In the genomic region with DNA sequence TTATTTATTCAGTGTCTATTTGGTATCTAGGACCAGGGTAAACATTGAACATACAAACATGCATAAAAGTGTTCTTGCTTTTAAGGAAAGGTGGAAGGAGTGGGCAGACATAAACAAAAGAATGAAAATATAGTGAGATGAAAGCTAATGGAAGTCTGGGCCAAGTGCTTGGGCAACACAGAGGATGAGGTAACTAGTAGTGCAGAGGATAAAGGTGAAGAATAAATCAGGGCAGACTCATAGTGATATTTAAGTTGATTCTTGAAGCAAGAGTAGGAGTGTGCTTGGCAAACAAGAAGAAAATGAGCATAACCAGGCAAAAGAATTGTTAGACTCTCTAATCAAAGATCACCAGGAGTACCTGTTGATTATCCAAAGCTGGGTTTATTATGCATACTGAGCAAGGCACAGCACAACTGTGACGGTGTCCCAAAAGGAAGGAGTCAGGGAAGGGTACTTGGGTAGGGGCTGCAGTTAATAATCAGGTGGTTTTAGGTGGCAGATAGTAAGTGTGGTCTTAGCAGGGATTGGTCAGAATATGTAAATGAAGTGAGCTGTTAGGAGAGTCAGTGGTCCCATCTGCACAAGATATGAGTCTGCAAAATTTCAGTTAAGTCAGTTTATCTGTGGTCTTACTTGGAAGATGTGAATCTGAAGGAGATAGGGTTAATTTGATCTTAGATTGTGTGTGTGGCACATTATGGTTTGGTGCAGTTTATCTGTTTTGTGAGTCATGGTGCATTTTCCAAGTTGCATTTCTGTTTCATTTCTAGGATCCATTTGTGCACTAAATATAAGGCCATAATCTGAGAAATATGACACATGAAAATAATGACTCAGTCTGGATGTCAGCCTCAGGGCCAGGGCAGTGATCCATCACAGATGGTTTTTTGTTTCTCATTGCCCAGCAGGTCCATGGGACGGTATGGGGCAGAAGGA, we compare ENCODE assay signal across 13 cellular contexts. TPM values are rescaled to one million over a fixed set of nuclear protein-coding genes. Genes with fewer than 3 reads are reported as not detected.
DNase-seq lines count a peak whose midpoint lies in the region; ATAC-seq and TF ChIP-seq lines count a peak whose summit lies in the region.
"Had no signal": no experiment of that assay in that cellular context is flagged by ENCODE, and none has a peak within 500 bp of the region (broad histone marks: within the 10 kb centered on the region; RNA-seq: fewer than 3 reads in every experiment).

No MANE protein-coding gene starts in this region.

- no peak overlapping the region for H3K9ac ChIP-seq in SK-N-SH

- no peak overlapping the region for H3K4me3 ChIP-seq in SK-N-SH (ENCODE audit: low read depth in 2 of 2, low read length in 1 of 2)
- H3K4me3 ChIP-seq in fibroblast of the aortic adventitia (ENCODE audit: low read depth, low read length): no peak overlapping the region
- H3K4me3 ChIP-seq in uterus: no peak overlapping the region
- H3K4me3 ChIP-seq: esophagus muscularis mucosa had no signal

- peaks cover 2% of the 10 kb centered on the region for H3K27me3 Mint-ChIP-seq in activated naive CD8-positive, alpha-beta T cell treated with anti-CD3 and anti-CD28 coated beads, Interleukin-2, amount 50 U/mL, for 24 hours
- H3K27me3 Mint-ChIP-seq in activated naive CD8-positive, alpha-beta T cell treated with anti-CD3 and anti-CD28 coated beads for 36 hours: peaks cover 11% of the 10 kb centered on the region
- peaks cover 9% of the 10 kb centered on the region for H3K27me3 Mint-ChIP-seq in activated CD4-positive, alpha-beta memory T cell treated with anti-CD3 and anti-CD28 coated beads for 36 hours

- H3K4me1 Mint-ChIP-seq in activated naive CD8-positive, alpha-beta T cell treated with anti-CD3 and anti-CD28 coated beads, Interleukin-2, amount 50 U/mL, for 24 hours: peaks cover 7% of the 10 kb centered on the region
- peaks cover 4% of the 10 kb centered on the region for H3K4me1 Mint-ChIP-seq in activated naive CD8-positive, alpha-beta T cell treated with anti-CD3 and anti-CD28 coated beads for 36 hours
- peaks cover 4% of the 10 kb centered on the region for H3K4me1 Mint-ChIP-seq in activated CD4-positive, alpha-beta memory T cell treated with anti-CD3 and anti-CD28 coated beads for 36 hours (ENCODE audit: low read depth)
- H3K4me1 Mint-ChIP-seq: T-cell had no signal

- H3K4me1 ChIP-seq in SK-N-SH (ENCODE audit: control insufficient read depth in 1 of 2, insufficient read depth in 2 of 2, low read depth in 1 of 2, low read length in 1 of 2) (peaks cover 4 to 7% of the 10 kb centered on the region in 2 experiments; a peak in 3 of 4 replicates), uterus (peaks cover 0 to 2% of the 10 kb centered on the region in 2 donors)

- POLR2A ChIA-PET in SK-N-SH (lab: Yijun Ruan, JAX): interaction anchor here (0.8 kb wide), 1 partner anchor 46 kb away, joined by 3 read pairs; no protein-coding TSS in a partner anchor
- POLR2A ChIA-PET in activated CD4-positive, alpha-beta memory T cell treated with anti-CD3 and anti-CD28 coated beads for 36 hours (lab: Charles Lee): no interaction called here

- no peaks in the 10 kb centered on the region for H3K9me2 ChIP-seq in SK-N-SH

- H3K79me2 ChIP-seq in SK-N-SH (ENCODE audit: insufficient read depth): no peaks in the 10 kb centered on the region

- TF ChIP-seq EP300 in SK-N-SH (IDR thresholded peaks at IDR 0.05; ENCODE audit: borderline replicate concordance in 1 of 2, low read depth in 1 of 2, low read length in 1 of 2): peak; percentile 72 to 96

- ATAC-seq in activated naive CD8-positive, alpha-beta T cell treated with anti-CD3 and anti-CD28 coated beads, Interleukin-2, amount 50 U/mL, for 24 hours: peak; percentile 46
- ATAC-seq: T-cell had no signal

- H3K36me3 ChIP-seq in SK-N-SH (replicated peaks in 1 of 2; ENCODE audit: control insufficient read depth in 1 of 2, insufficient read depth in 2 of 2, low read length in 1 of 2) (no peaks in the 10 kb centered on the region), uterus (no peaks in the 10 kb centered on the region)
- H3K36me3 ChIP-seq: esophagus muscularis mucosa had no signal

- H3F3A ChIP-seq in SK-N-SH (replicated peaks; ENCODE audit: insufficient read depth): peaks cover 15% of the 10 kb centered on the region

- no peak overlapping the region for H3K4me3 Mint-ChIP-seq in activated naive CD8-positive, alpha-beta T cell treated with anti-CD3 and anti-CD28 coated beads, Interleukin-2, amount 50 U/mL, for 24 hours
- H3K4me3 Mint-ChIP-seq in activated naive CD8-positive, alpha-beta T cell treated with anti-CD3 and anti-CD28 coated beads for 36 hours: no peak overlapping the region
- H3K4me3 Mint-ChIP-seq in activated CD4-positive, alpha-beta memory T cell treated with anti-CD3 and anti-CD28 coated beads for 36 hours: no peak overlapping the region
- H3K4me3 Mint-ChIP-seq: stimulated activated naive B cell treated with anti-CD40 and anti-IgM and Interleukin-4, amounts not matched to agents 10 μg/mL and 1 μg/mL and 100 μg/mL, for 72 hours; T-cell had no signal

- peaks cover 4% of the 10 kb centered on the region for H3K9me3 Mint-ChIP-seq in activated naive CD8-positive, alpha-beta T cell treated with anti-CD3 and anti-CD28 coated beads, Interleukin-2, amount 50 U/mL, for 24 hours
- no peaks in the 10 kb centered on the region for H3K9me3 Mint-ChIP-seq in activated naive CD8-positive, alpha-beta T cell treated with anti-CD3 and anti-CD28 coated beads for 36 hours
- no peaks in the 10 kb centered on the region for H3K9me3 Mint-ChIP-seq in activated CD4-positive, alpha-beta memory T cell treated with anti-CD3 and anti-CD28 coated beads for 36 hours
- H3K9me3 Mint-ChIP-seq: T-cell had no signal

- peak overlapping the region; percentile 67 to 83; a peak in 3 of 4 replicates for H3K27ac ChIP-seq in SK-N-SH (ENCODE audit: low read depth in 2 of 2, low read length in 1 of 2)
- H3K27ac ChIP-seq in uterus: peak overlapping the region; percentile 44 to 63
- H3K27ac ChIP-seq: esophagus muscularis mucosa had no signal

- intact Hi-C loops in uterus (cut with DNase I; ENCODE audit: low total_unique reads): no loop called here
- intact Hi-C loops in activated CD4-positive, alpha-beta memory T cell treated with anti-CD3 and anti-CD28 coated beads for 36 hours (cut with micrococcal nuclease): no loop called here

- H3K27me3 ChIP-seq in SK-N-SH (ENCODE audit: insufficient read depth) (no peaks in the 10 kb centered on the region), uterus (no peaks in the 10 kb centered on the region)
- H3K27me3 ChIP-seq: esophagus muscularis mucosa had no signal

- no peak overlapping the region for H3K27ac Mint-ChIP-seq in activated naive CD8-positive, alpha-beta T cell treated with anti-CD3 and anti-CD28 coated beads, Interleukin-2, amount 50 U/mL, for 24 hours
- no peak overlapping the region for H3K27ac Mint-ChIP-seq in activated naive CD8-positive, alpha-beta T cell treated with anti-CD3 and anti-CD28 coated beads for 36 hours
- H3K27ac Mint-ChIP-seq in activated CD4-positive, alpha-beta memory T cell treated with anti-CD3 and anti-CD28 coated beads for 36 hours: no peak overlapping the region
- H3K27ac Mint-ChIP-seq: stimulated activated naive B cell treated with anti-CD40 and anti-IgM and Interleukin-4, amounts not matched to agents 10 μg/mL and 1 μg/mL and 100 μg/mL, for 72 hours; T-cell had no signal

- H4K20me1 ChIP-seq in SK-N-SH (ENCODE audit: insufficient read depth): no peaks in the 10 kb centered on the region

- TF ChIP-seq CTCF in SK-N-SH (IDR thresholded peaks at IDR 0.05) (no peak), fibroblast of the aortic adventitia (IDR thresholded peaks at IDR 0.05; ENCODE audit: insufficient read depth, low read length) (no peak), uterus (IDR thresholded peaks at IDR 0.05) (no peak)

- peak overlapping the region; percentile 50 for H3K4me2 ChIP-seq in SK-N-SH

- CTCF ChIA-PET in SK-N-SH (lab: Yijun Ruan, JAX): interaction anchor here (0.8 to 2.1 kb wide), 3 partner anchors 13 to 387 kb away, joined by 3 to 7 read pairs (median 4); no protein-coding TSS in a partner anchor
- CTCF ChIA-PET in activated CD4-positive, alpha-beta memory T cell treated with anti-CD3 and anti-CD28 coated beads for 36 hours (lab: Charles Lee): no interaction called here

- H2AFZ ChIP-seq in SK-N-SH (ENCODE audit: low read depth): peak overlapping the region; percentile 0; the same call in 1 of the 2 replicates

- WGBS in SK-N-SH (ENCODE audit: low lambda C conversion rate): 36% methylated on average over 2 of the region's 2 CpGs

- TF ChIP-seq POLR2A in uterus (IDR thresholded peaks at IDR 0.05): no peak

- no peaks in the 10 kb centered on the region for H3K36me3 Mint-ChIP-seq in activated naive CD8-positive, alpha-beta T cell treated with anti-CD3 and anti-CD28 coated beads, Interleukin-2, amount 50 U/mL, for 24 hours (ENCODE audit: low read depth)
- H3K36me3 Mint-ChIP-seq in activated naive CD8-positive, alpha-beta T cell treated with anti-CD3 and anti-CD28 coated beads for 36 hours: no peaks in the 10 kb centered on the region
- H3K36me3 Mint-ChIP-seq in activated CD4-positive, alpha-beta memory T cell treated with anti-CD3 and anti-CD28 coated beads for 36 hours: no peaks in the 10 kb centered on the region
- H3K36me3 Mint-ChIP-seq: T-cell had no signal

- H3K9me3 ChIP-seq in SK-N-SH (0 out of 2 replicates have a peak, but pooled peaks cover 4% of the 10 kb centered on the region), uterus (no peaks in the 10 kb centered on the region)
- H3K9me3 ChIP-seq: esophagus muscularis mucosa had no signal

- DNase-seq in activated naive CD8-positive, alpha-beta T cell treated with anti-CD3 and anti-CD28 coated beads, Interleukin-2, amount 50 U/mL, for 24 hours: no peak
- no peak for DNase-seq in activated naive CD8-positive, alpha-beta T cell treated with anti-CD3 and anti-CD28 coated beads for 36 hours
- DNase-seq in SK-N-SH: peak; percentile 26
- DNase-seq in fibroblast of the aortic adventitia (ENCODE audit: low read depth): peak; percentile 96
- DNase-seq in uterus: peak in 1 of 2 donors; percentile 42
- DNase-seq in activated CD4-positive, alpha-beta memory T cell treated with anti-CD3 and anti-CD28 coated beads for 36 hours: no peak
- no peak for DNase-seq in Kasumi-1 (lab: John Stamatoyannopoulos, UW)
- no peak for DNase-seq in COLO668 (lab: John Stamatoyannopoulos, UW; ENCODE audit: unreplicated experiment)
- DNase-seq: C1 segment of cervical spinal cord; NCI-H1417 treated with DMSO at 0.1 percent for 48 hours; stimulated activated naive B cell treated with anti-CD40 and anti-IgM and Interleukin-4, amounts not matched to agents 10 μg/mL and 1 μg/mL and 100 μg/mL, for 72 hours; T-cell had no signal

- TF ChIP-seq RAD21 in SK-N-SH (IDR thresholded peaks at IDR 0.05; ENCODE audit: low read length): no peak

RNA-seq across cellular contexts. Expression of a gene that starts 30.6 kb away (rescaled TPM):
- 10 to 100 TPM; 72.5 to 74.8 TPM for total RNA-seq in activated naive CD8-positive, alpha-beta T cell treated with anti-CD3 and anti-CD28 coated beads for 36 hours
- polyA plus RNA-seq in SK-N-SH (2012; rRNA removed): 70.3 and 108 TPM in 2 replicates
- polyA plus RNA-seq in SK-N-SH (2012; cell fraction: cytosol; rRNA removed): 111 and 125 TPM in 2 replicates
- polyA plus RNA-seq in SK-N-SH (2012; cell fraction: nucleus; rRNA removed): 48.3 and 80.9 TPM in 2 replicates
- total RNA-seq in fibroblast of the aortic adventitia (ENCODE audit: low replicate concordance) (94.9 and 102 TPM in 2 replicates), uterus (100 to 1,000 TPM in 1 of 4 donors, 10 to 100 TPM in 3; 46.4 to 121 (median 77.3) TPM)
- 100 to 1,000 TPM; 104 to 105 TPM for total RNA-seq in activated CD4-positive, alpha-beta memory T cell treated with anti-CD3 and anti-CD28 coated beads for 36 hours

RNA-seq across cellular contexts. Expression of a gene that starts 46.7 kb away (rescaled TPM):
- total RNA-seq in activated naive CD8-positive, alpha-beta T cell treated with anti-CD3 and anti-CD28 coated beads for 36 hours: 10 to 100 TPM; 18.5 to 19.8 TPM
- 71.8 and 84.6 TPM in 2 replicates for polyA plus RNA-seq in SK-N-SH (2012; rRNA removed)
- polyA plus RNA-seq in SK-N-SH (2012; cell fraction: cytosol; rRNA removed): 101 and 119 TPM in 2 replicates
- polyA plus RNA-seq in SK-N-SH (2012; cell fraction: nucleus; rRNA removed): 20.9 and 36.2 TPM in 2 replicates
- total RNA-seq in fibroblast of the aortic adventitia (ENCODE audit: low replicate concordance) (58.1 and 126 TPM in 2 replicates), uterus (10 to 100 TPM; 38.9 to 58.8 (median 52.2) TPM)
- total RNA-seq in activated CD4-positive, alpha-beta memory T cell treated with anti-CD3 and anti-CD28 coated beads for 36 hours: 10 to 100 TPM; 21.9 to 22.6 TPM

Comparison
In these comparisons a context has a peak if more than half of its experiments do, and no peak if none do; other contexts are left out.
1. DNase-seq: peak in SK-N-SH (single experiment) and fibroblast of the aortic adventitia (single experiment); none in activated naive CD8-positive, alpha-beta T cell treated with anti-CD3 and anti-CD28 coated beads, Interleukin-2, amount 50 U/mL, for 24 hours (single experiment), activated naive CD8-positive, alpha-beta T cell treated with anti-CD3 and anti-CD28 coated beads for 36 hours (single experiment), activated CD4-positive, alpha-beta memory T cell treated with anti-CD3 and anti-CD28 coated beads for 36 hours (single experiment), Kasumi-1 (0 of 2) and COLO668 (single experiment).